ENCODE assay signal across 8 cellular contexts in the genomic region with DNA sequence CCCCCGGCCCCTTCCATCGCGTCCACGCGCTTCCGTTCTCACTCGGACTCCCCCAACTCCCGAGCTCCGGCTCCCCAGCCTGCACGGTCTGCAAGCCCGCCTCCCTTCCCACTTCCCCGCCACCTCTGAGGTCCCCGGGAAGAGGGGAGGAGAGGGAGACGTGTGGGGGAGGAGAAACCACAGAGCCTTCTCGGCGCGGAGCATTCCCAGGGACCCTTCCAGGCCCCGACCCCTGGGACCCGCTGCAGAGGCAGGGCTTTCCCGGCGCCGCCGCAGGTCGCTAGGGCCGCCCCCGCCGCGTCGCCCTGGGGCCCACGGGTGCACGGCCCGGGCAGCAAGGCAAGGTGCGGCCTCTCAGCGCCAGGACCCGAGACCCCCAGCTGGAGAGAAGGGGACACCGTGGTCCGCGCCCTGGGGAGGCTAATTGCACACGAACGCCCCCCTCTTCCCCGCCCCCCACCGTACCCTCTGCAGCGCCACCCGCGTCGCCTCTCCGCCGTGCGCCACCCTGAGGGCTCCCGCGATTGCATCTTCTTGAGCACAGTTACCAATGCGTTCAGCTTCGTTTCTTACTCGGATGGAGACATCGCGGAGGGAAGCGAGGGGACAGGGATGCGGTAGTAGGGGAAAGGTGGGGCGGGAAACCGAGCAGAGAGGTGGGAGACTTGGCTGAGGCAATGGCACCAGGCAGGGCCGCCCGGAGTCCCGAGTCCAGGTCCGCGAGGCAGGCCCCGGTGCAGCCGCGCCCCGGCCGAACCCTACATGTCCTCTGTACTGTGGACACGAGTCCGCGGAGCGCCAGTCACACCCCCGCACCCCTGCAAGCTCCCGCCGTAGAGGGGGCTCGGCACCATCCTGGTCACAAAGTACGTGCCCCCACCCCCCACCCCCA. TPM values are rescaled to one million over a fixed set of nuclear protein-coding genes. Genes with fewer than 3 reads are reported as not detected.
DNase-seq lines count a peak whose midpoint lies in the region; ATAC-seq and TF ChIP-seq lines count a peak whose summit lies in the region.

No MANE protein-coding gene starts in this region.

- H3K36me3 ChIP-seq in ACC112 (ENCODE audit: insufficient read depth, low read length) (no peaks in the 10 kb centered on the region), tibial artery (no peaks in the 10 kb centered on the region)

- H3K9me3 ChIP-seq in tibial artery: no peaks in the 10 kb centered on the region

- H2AFZ ChIP-seq in ACC112 (ENCODE audit: low read length, unreplicated experiment): peak overlapping the region; percentile 19

- H3K27ac ChIP-seq in ACC112 (ENCODE audit: low read depth, low read length): no peak overlapping the region
- H3K27ac ChIP-seq in tibial artery: peak overlapping the region; percentile 13 to 49

- H3K4me3 ChIP-seq in ACC112 (ENCODE audit: low read depth, low read length): peak overlapping the region; percentile 87
- peak overlapping the region; percentile 89 for H3K4me3 ChIP-seq in GM12875 (ENCODE audit: low read depth, low read length)
- H3K4me3 ChIP-seq in tibial artery: peak overlapping the region; percentile 55 to 66

- H3K79me2 ChIP-seq in ACC112 (ENCODE audit: control insufficient read depth, insufficient read depth, low read length, unreplicated experiment): no peaks in the 10 kb centered on the region

- intact Hi-C loops in tibial artery (cut with DNase I; ENCODE audit: low total_unique reads): loop anchor here (2.0 to 10.0 kb wide), 4 partner anchors 202 to 1498 kb away; partner anchors contain the start of gene DNAJC1

- DNase-seq in NCI-H526 treated with DMSO at 0.1 percent for 48 hours (lab: John Stamatoyannopoulos, UW): peak; percentile 50
- DNase-seq in activated T-cell treated with anti-CD3 and anti-CD28 coated beads, Interleukin-2, amount 50 U/mL, for 1 hour: peak; percentile 67
- peak; percentile 54 for DNase-seq in myocyte (ENCODE audit: low read depth)
- peak; percentile 41 to 71 for DNase-seq in tibial artery

- H3K27me3 ChIP-seq in ACC112 (ENCODE audit: insufficient read depth, low read length) (no peaks in the 10 kb centered on the region; the same call in 1 of the 2 replicates), tibial artery (peaks cover 0 to 43% of the 10 kb centered on the region in 2 donors)

- TF ChIP-seq CTCF in GM12875 (IDR thresholded peaks at IDR 0.05; ENCODE audit: borderline replicate concordance, insufficient read depth, low read depth, low read length) (peak; percentile 63), tibial artery (IDR thresholded peaks at IDR 0.05) (peak in 1 of 2 experiments; percentile 20)

- ATAC-seq in HG02938 (IDR thresholded peaks at IDR 0.05; ENCODE audit: unreplicated experiment) (peak; percentile 51), esophagus mucosa (peak; percentile 48)

- no peaks in the 10 kb centered on the region for H3K4me1 ChIP-seq in ACC112 (ENCODE audit: control insufficient read depth, insufficient read depth, low read length, unreplicated experiment)
- H3K4me1 ChIP-seq in tibial artery: peaks cover 0 to 36% (median 31%) of the 10 kb centered on the region in 4 donors

RNA-seq across cellular contexts. Expression of gene SKIDA1, which starts 29.0 kb away (rescaled TPM):
- total RNA-seq in esophagus mucosa (0.44 TPM), myocyte (0.26 and 0.37 TPM in 2 replicates)
- polyA plus RNA-seq in myocyte (2012): 0.16 TPM

RNA-seq across cellular contexts. Expression of gene MLLT10, which starts 37.5 kb away (rescaled TPM):
- 31.0 TPM for total RNA-seq in esophagus mucosa
- total RNA-seq in myocyte: 15.5 and 20.4 TPM in 2 replicates
- polyA plus RNA-seq in myocyte (2012): 13.4 TPM
